Comparison of ENCODE assay signal across 1 cellular context in genomic region chr16:4270595-4270994, GRCh38.
TF ChIP-seq lines count a peak whose summit lies in the region.

No MANE protein-coding gene starts in this region.

TF ChIP-seq in HCT116, 20 proteins besides CTCF, POLR2A, EP300 and RAD21 (continued from another document):
- TF ChIP-seq MAX (IDR thresholded peaks at IDR 0.05) (no peak), FOSL1 (IDR thresholded peaks at IDR 0.05; ENCODE audit: low read depth) (no peak), EZH2 (IDR thresholded peaks at IDR 0.05) (no peak), YY1 (IDR thresholded peaks at IDR 0.05; ENCODE audit: extremely low read depth, insufficient replicate concordance, low read depth, low read length) (no peak)
